12 cellular contexts compared by ENCODE assay signal in the genomic region with DNA sequence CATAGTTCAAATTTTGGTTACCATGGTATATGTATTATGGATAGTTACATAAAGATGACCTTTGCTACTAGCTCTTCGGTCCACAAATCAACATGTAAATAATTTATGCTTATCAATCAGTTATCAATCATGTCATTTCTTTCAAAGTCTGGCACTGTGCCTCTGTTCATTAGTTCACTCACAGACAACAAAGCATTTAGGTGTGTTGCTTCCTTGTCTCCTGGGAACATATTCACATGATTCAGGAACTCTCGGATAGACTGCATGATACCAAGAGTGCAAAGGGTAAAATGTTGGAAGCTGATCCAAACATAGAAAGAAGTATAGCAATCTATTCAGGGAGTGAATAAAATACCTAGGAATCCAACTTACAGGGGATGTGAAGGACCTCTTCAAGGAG. TPM values are rescaled to one million over a fixed set of nuclear protein-coding genes. Genes with fewer than 3 reads are reported as not detected.
"Had no signal": no experiment of that assay in that cellular context is flagged by ENCODE, and none has a peak within 500 bp of the region (broad histone marks: within the 10 kb centered on the region; RNA-seq: fewer than 3 reads in every experiment).

No MANE protein-coding gene starts in this region.

- H3K9me3 ChIP-seq: HAP-1 had no signal

- H3K27ac ChIP-seq: GM23248 had no signal

- FAIRE-seq: H1, H54 had no signal

- DNase-seq: GM23248, GOT3, H7, H9, HCEC 1CT, HFFc6 had no signal

- H3K36me3 ChIP-seq: HAP-1 had no signal

- H3K4me1 ChIP-seq: HAP-1 had no signal

- ATAC-seq: GM23338, HCT116 had no signal

- H3K4me3 ChIP-seq: GM23248, GM23338, HAP-1 had no signal

RNA-seq across cellular contexts. Expression of gene ACRV1, which starts 14.3 kb away (rescaled TPM):
- total RNA-seq: GM23248, GM23338, H1, H4, H7, H9, HFFc6 had no signal

RNA-seq across cellular contexts. Expression of gene PATE1, which starts 51.1 kb away (rescaled TPM):
- total RNA-seq: GM23248, GM23338, H1, H4, H7, H9, HFFc6 had no signal
- polyA plus RNA-seq: GM23248, GM23338, H1 had no signal
